8 cellular contexts compared by ENCODE assay signal in the genomic region with DNA sequence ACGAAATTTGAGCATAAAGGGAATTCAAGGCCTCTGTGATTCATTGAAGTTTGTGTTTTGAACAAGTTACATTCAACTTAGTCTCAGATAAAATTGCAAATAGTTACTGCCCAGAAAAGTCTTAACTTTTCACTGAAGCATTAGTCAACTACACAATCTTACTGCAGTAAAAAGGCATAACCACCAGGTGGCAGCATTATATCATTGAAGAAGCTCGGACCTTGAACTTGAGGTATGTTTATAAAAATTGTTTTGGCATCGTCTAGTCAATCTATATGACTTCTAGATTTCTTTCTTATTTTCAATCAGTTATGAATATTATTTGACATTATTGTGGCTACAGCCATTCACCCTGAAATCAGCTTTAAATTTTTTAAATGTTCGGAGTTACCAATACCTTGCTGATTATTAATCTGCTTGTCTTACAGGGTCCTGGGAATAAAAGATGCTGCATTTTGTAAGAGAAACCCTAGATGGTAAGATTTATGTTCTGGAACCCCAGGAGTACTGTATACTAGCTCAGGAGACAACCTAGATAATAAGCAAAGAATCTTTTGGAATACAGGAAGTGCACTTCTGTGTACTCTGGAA.
A peak's percentile ranks its signal among the peaks of the same experiment; 100 is the strongest.
DNase-seq lines count a peak whose midpoint lies in the region; ATAC-seq and TF ChIP-seq lines count a peak whose summit lies in the region.

No MANE protein-coding gene starts in this region.

- H3K4me1 ChIP-seq in GM23338 (ENCODE audit: insufficient read depth) = peaks cover 7% of the 10 kb centered on the region; the same call in 1 of the 2 replicates

- H4K20me1 ChIP-seq in GM23338 (replicated peaks; ENCODE audit: insufficient read depth) = no peaks in the 10 kb centered on the region

- no peak overlapping the region for H3K27ac Mint-ChIP-seq in GM23338
- no peak overlapping the region for H3K27ac Mint-ChIP-seq in endothelial cell (ENCODE audit: unreplicated experiment)
- H3K27ac Mint-ChIP-seq in naive B cell = no peak overlapping the region

- no peaks in the 10 kb centered on the region for H3K36me3 ChIP-seq in GM23338 (ENCODE audit: insufficient read depth)

- peak overlapping the region; percentile 45; the same call in 1 of the 2 replicates for H2AFZ ChIP-seq in GM23338

- H3K4me1 Mint-ChIP-seq in GM23338 (peaks cover 13% of the 10 kb centered on the region), endothelial cell (ENCODE audit: unreplicated experiment) (peaks cover 5% of the 10 kb centered on the region), naive B cell (no peaks in the 10 kb centered on the region)

- H3K79me2 ChIP-seq in GM23338 (replicated peaks; ENCODE audit: insufficient read depth) = no peaks in the 10 kb centered on the region

- H3K4me3 Mint-ChIP-seq in GM23338 (no peak overlapping the region), endothelial cell (ENCODE audit: unreplicated experiment) (no peak overlapping the region), naive B cell (no peak overlapping the region)

- H3K27me3 Mint-ChIP-seq in GM23338 (ENCODE audit: insufficient read depth, low read depth, poor library complexity) (no peaks in the 10 kb centered on the region), endothelial cell (ENCODE audit: unreplicated experiment) (no peaks in the 10 kb centered on the region), naive B cell (peaks cover 18 to 27% (median 23%) of the 10 kb centered on the region in 3 donors)

- no peaks in the 10 kb centered on the region for H3F3A ChIP-seq in GM23338 (replicated peaks; ENCODE audit: low read depth)

- ATAC-seq in GM23338 (0 out of 3 replicates have a peak, but pooled peaks have one; percentile 25), naive B cell (ENCODE audit: low read depth in 2 of 2) (no peak), GM18520 (IDR thresholded peaks at IDR 0.05; ENCODE audit: unreplicated experiment) (no peak)

- H3K4me3 ChIP-seq in GM23338 (no peak overlapping the region), WI38 (ENCODE audit: low read depth, low read length) (no peak overlapping the region)

- no peak overlapping the region for H3K27ac ChIP-seq in GM23338 (ENCODE audit: low read depth)

- H3K4me2 ChIP-seq in GM23338 = no peak overlapping the region

- no peaks in the 10 kb centered on the region for H3K36me3 Mint-ChIP-seq in GM23338 (ENCODE audit: low read depth)
- H3K36me3 Mint-ChIP-seq in endothelial cell (ENCODE audit: low read depth, unreplicated experiment) = no peaks in the 10 kb centered on the region
- H3K36me3 Mint-ChIP-seq in naive B cell = no peaks in the 10 kb centered on the region

- no peaks in the 10 kb centered on the region for H3K27me3 ChIP-seq in GM23338 (ENCODE audit: insufficient read depth)

- no peaks in the 10 kb centered on the region for H3K9me3 Mint-ChIP-seq in GM23338
- H3K9me3 Mint-ChIP-seq in endothelial cell (ENCODE audit: unreplicated experiment) = no peaks in the 10 kb centered on the region
- H3K9me3 Mint-ChIP-seq in naive B cell = no peaks in the 10 kb centered on the region

- peak; percentile 83 to 98 for TF ChIP-seq CTCF in GM23338 (conservative IDR thresholded peaks at IDR 0.05; ENCODE audit: low read depth in 2 of 2)
- TF ChIP-seq CTCF in WI38 (IDR thresholded peaks at IDR 0.05; ENCODE audit: low read depth, low read length) = peak; percentile 46; the same call in 1 of the 2 replicates
- peak; percentile 97 for TF ChIP-seq CTCF in endothelial cell (IDR thresholded peaks at IDR 0.05; ENCODE audit: unreplicated experiment)

- H3K9me2 ChIP-seq in GM23338 (ENCODE audit: insufficient read depth) = no peaks in the 10 kb centered on the region

- DNase-seq in NCI-H2107 treated with DMSO at 0.1 percent for 48 hours (lab: John Stamatoyannopoulos, UW; ENCODE audit: unreplicated experiment) (peak; percentile 51), NCI-H2107 (lab: John Stamatoyannopoulos, UW) (no peak), GM23338 (ENCODE audit: low spot score) (peak; percentile 76), NCI-H1694 treated with DMSO at 0.1 percent for 48 hours (lab: John Stamatoyannopoulos, UW) (peak; percentile 59), endothelial cell (ENCODE audit: low spot score) (peak; percentile 36), naive B cell (peak; percentile 43)

TF ChIP-seq in GM23338, 12 proteins besides CTCF, POLR2A, EP300 and RAD21:
- no peak for TF ChIP-seq EZH2phosphoT487 (IDR thresholded peaks at IDR 0.05; ENCODE audit: unreplicated experiment)

Comparison
In these comparisons a context has a peak if more than half of its experiments do, and no peak if none do; other contexts are left out.
1. CTCF ChIP-seq: peak in every context shown above with its lines; median percentile 97 in endothelial cell; 90 in GM23338; 46 in WI38.